Comparison of ENCODE assay signal across 14 cellular contexts in the genomic region with DNA sequence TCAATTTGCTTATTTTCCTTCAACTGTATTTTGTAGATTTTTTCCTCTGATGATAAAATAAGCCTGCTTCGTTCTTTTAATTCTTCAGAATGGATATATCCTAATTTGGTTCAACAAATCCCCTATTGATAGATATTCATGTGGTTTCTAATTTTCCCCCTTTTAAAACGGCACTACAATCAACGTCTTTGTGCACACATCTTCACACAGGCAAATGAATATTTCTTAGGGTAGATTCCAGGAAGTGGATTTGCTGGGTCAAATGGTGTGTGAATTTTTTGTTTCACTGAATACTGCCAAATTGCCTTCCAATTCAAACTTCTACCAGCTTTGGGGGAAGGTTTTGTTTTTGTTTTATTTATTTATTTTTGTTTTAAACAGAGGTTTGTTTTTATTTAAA.
DNase-seq lines count a peak whose midpoint lies in the region; ATAC-seq and TF ChIP-seq lines count a peak whose summit lies in the region.
"Had no signal": no experiment of that assay in that cellular context is flagged by ENCODE, and none has a peak within 500 bp of the region (broad histone marks: within the 10 kb centered on the region; RNA-seq: fewer than 3 reads in every experiment).

No MANE protein-coding gene starts in this region.

- no peaks in the 10 kb centered on the region for H3K36me3 ChIP-seq in PC-3 (ENCODE audit: low read depth, low read length)

- no peaks in the 10 kb centered on the region for H3K4me1 ChIP-seq in PC-3 (ENCODE audit: insufficient read depth, low read length)

- H4K20me1 ChIP-seq in PC-3 (ENCODE audit: low read length), result no peaks in the 10 kb centered on the region

- H3K27ac ChIP-seq in PC-3 (ENCODE audit: low read length), result no peak overlapping the region

- H2AFZ ChIP-seq in PC-3 (ENCODE audit: low read length), result no peak overlapping the region

- no TSS peak for BruUV-seq in PC-3 (replicated peaks; lab: Mats Ljungman, UMichigan)

- no peak overlapping the region for H3K4me2 ChIP-seq in PC-3 (ENCODE audit: low read length)

- TF ChIP-seq CTCF in PC-3 (conservative IDR thresholded peaks at IDR 0.05; ENCODE audit: low read depth, low read length), result no peak

- H3F3A ChIP-seq in PC-3 (ENCODE audit: low read length, unreplicated experiment), result no peaks in the 10 kb centered on the region

- CTCF ChIA-PET in PC-3 (lab: Charles Lee), result no interaction called here

- H3K9me3 ChIP-seq in PC-3 (ENCODE audit: low read length), result no peaks in the 10 kb centered on the region

- H3K27me3 ChIP-seq in PC-3 (ENCODE audit: low read length), result no peaks in the 10 kb centered on the region

- DNase-seq in COLO829 (ENCODE audit: low spot score) (peak; percentile 95), SK-MEL-5 (ENCODE audit: low read depth, low spot score) (peak; percentile 80), medulla oblongata (ENCODE audit: extremely low spot score) (peak; percentile 48), NCI-H510A treated with DMSO at 0.1 percent for 48 hours (lab: John Stamatoyannopoulos, UW) (no peak), PC-3 (no peak)
- DNase-seq: ACHN; C1 segment of cervical spinal cord; CD4-positive, alpha-beta T cell; COR-L47; DMS153; DMS79 treated with DMSO at 0.1 percent for 48 hours; GDM1 had no signal

- no peak for ATAC-seq in HG03280 (IDR thresholded peaks at IDR 0.05; ENCODE audit: unreplicated experiment)
- no peak for ATAC-seq in PC-3
- no peak for ATAC-seq in HG03135 (IDR thresholded peaks at IDR 0.05; ENCODE audit: unreplicated experiment)

- no peaks in the 10 kb centered on the region for H3K79me2 ChIP-seq in PC-3 (ENCODE audit: low read length)

- in situ Hi-C loops in SK-MEL-5 (cut with HindIII; ENCODE audit: low pct_unique_long_range_greater_than_20kb, low sequenced_read_pairs), result no loop called here

- H3K4me3 ChIP-seq in PC-3 (ENCODE audit: low read length), result no peak overlapping the region

- intact Hi-C loops in PC-3 (cut with micrococcal nuclease), result no loop called here

- POLR2A ChIA-PET in PC-3 (lab: Charles Lee; ENCODE audit: unreplicated experiment), result no interaction called here

- no peak overlapping the region for H3K9ac ChIP-seq in PC-3 (ENCODE audit: low read length)

- no peaks in the 10 kb centered on the region for H3K9me2 ChIP-seq in PC-3 (replicated peaks; ENCODE audit: low read length)

Comparison
In these comparisons a context has a peak if more than half of its experiments do, and no peak if none do; other contexts are left out.
1. DNase-seq: peak in COLO829 (single experiment), SK-MEL-5 (single experiment) and medulla oblongata (single experiment); none in NCI-H510A treated with DMSO at 0.1 percent for 48 hours (single experiment) and PC-3 (single experiment).